In the genomic region with DNA sequence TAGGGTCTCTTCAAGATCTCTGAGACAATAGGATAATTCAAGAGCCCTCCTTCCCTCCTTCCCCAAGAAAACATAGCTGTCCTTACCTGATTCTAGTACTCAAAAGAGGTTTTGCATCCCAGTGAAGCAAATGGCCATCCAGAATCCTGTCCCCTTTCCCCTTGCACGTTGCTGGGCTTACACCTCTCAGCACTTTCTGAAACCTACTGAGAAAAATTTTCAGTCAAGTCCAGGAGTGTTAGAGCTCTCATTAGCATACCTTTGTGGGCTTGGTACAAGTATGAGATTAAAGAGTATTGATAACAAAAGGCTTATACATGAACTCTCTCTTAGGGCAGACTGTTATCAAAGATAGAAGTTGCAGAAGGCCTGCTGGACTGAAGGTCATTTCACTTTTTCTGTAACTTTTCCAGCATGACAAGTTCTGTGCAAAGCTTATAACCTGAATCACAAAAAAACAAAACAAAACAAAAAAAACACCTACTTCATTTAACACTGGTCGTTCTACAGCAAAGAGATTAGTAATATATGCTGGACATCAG, we compare ENCODE assay signal across 23 cellular contexts.
"Had no signal": no experiment of that assay in that cellular context is flagged by ENCODE, and none has a peak within 500 bp of the region (broad histone marks: within the 10 kb centered on the region; RNA-seq: fewer than 3 reads in every experiment).

Gene ASAH2 (minus strand): TSS at position 208 of the 542 bp plus-strand sequence. CDS start 2,906 bp downstream, outside the sequence.

- H2AFZ ChIP-seq: neural progenitor cell, parathyroid adenoma had no signal

- H3K4me2 ChIP-seq: neural progenitor cell had no signal

- H3K36me3 Mint-ChIP-seq: mesothelial cell of epicardium; naive thymus-derived CD4-positive, alpha-beta T cell; neural progenitor cell; stimulated activated effector memory CD8-positive, alpha-beta T cell treated with anti-CD3 and anti-CD28 coated beads, Interleukin-12 subunit alpha, Interleukin-12 subunit beta, amount 100 ng/mL, for 72 hours had no signal

- H3K4me3 ChIP-seq: coronary artery, esophagus squamous epithelium, neural progenitor cell, stomach, thyroid gland had no signal

- H3K27me3 ChIP-seq: esophagus squamous epithelium, neural progenitor cell, stomach, thyroid gland had no signal

- H3K79me2 ChIP-seq: parathyroid adenoma had no signal

- H3K9me3 ChIP-seq: esophagus squamous epithelium, stomach, thyroid gland had no signal

- H3K27ac ChIP-seq: coronary artery, esophagus squamous epithelium, neural progenitor cell, parathyroid adenoma, stomach, thyroid gland had no signal

- H3K9ac ChIP-seq: neural progenitor cell, parathyroid adenoma had no signal

- H3K4me3 Mint-ChIP-seq: effector memory CD8-positive, alpha-beta T cell; mesothelial cell of epicardium; naive thymus-derived CD4-positive, alpha-beta T cell; nephron; neural progenitor cell; stimulated activated effector memory CD8-positive, alpha-beta T cell treated with anti-CD3 and anti-CD28 coated beads, Interleukin-12 subunit alpha, Interleukin-12 subunit beta, amount 100 ng/mL, for 72 hours had no signal

- DNase-seq: dermis blood vessel endothelial cell; effector memory CD8-positive, alpha-beta T cell; erythroblast; esophagus squamous epithelium; foreskin melanocyte; mesenchymal stem cell; naive thymus-derived CD4-positive, alpha-beta T cell; stimulated activated CD4-positive, alpha-beta T cell treated with anti-CD3 and anti-CD28 coated beads, Interleukin-2, amount 100 ng/mL, for 24 hours; stimulated activated CD4-positive, alpha-beta T cell treated with anti-CD3 and anti-CD28 coated beads, Interleukin-4, amount 100 ng/mL, for 24 hours; stimulated activated naive CD4-positive, alpha-beta T cell treated with Interleukin-2 at 50 U/mL for 16 hours; stomach; thyroid gland; trophoblast cell had no signal

- H3K4me1 Mint-ChIP-seq: mesothelial cell of epicardium; naive thymus-derived CD4-positive, alpha-beta T cell; nephron; neural progenitor cell; stimulated activated effector memory CD8-positive, alpha-beta T cell treated with anti-CD3 and anti-CD28 coated beads, Interleukin-12 subunit alpha, Interleukin-12 subunit beta, amount 100 ng/mL, for 72 hours had no signal

- H3K4me1 ChIP-seq: esophagus squamous epithelium, neural progenitor cell, parathyroid adenoma, stomach, thyroid gland had no signal

- H3K27ac Mint-ChIP-seq: effector memory CD8-positive, alpha-beta T cell; mesothelial cell of epicardium; naive thymus-derived CD4-positive, alpha-beta T cell; nephron; neural progenitor cell; progenitor cell of endocrine pancreas; stimulated activated effector memory CD8-positive, alpha-beta T cell treated with anti-CD3 and anti-CD28 coated beads, Interleukin-12 subunit alpha, Interleukin-12 subunit beta, amount 100 ng/mL, for 72 hours had no signal

- FAIRE-seq: endometrium, keratinocyte had no signal

- H3K9me3 Mint-ChIP-seq: effector memory CD8-positive, alpha-beta T cell; mesothelial cell of epicardium; naive thymus-derived CD4-positive, alpha-beta T cell; nephron; neural progenitor cell; stimulated activated effector memory CD8-positive, alpha-beta T cell treated with anti-CD3 and anti-CD28 coated beads, Interleukin-12 subunit alpha, Interleukin-12 subunit beta, amount 100 ng/mL, for 72 hours had no signal

- ATAC-seq: effector memory CD8-positive, alpha-beta T cell; naive thymus-derived CD4-positive, alpha-beta T cell; sciatic nerve; stimulated activated effector memory CD8-positive, alpha-beta T cell treated with anti-CD3 and anti-CD28 coated beads, Interleukin-12 subunit alpha, Interleukin-12 subunit beta, amount 100 ng/mL, for 72 hours had no signal

- H3K36me3 ChIP-seq: esophagus squamous epithelium, neural progenitor cell, stomach, thyroid gland had no signal
